ENCODE assay signal across 21 cellular contexts in the genomic region with DNA sequence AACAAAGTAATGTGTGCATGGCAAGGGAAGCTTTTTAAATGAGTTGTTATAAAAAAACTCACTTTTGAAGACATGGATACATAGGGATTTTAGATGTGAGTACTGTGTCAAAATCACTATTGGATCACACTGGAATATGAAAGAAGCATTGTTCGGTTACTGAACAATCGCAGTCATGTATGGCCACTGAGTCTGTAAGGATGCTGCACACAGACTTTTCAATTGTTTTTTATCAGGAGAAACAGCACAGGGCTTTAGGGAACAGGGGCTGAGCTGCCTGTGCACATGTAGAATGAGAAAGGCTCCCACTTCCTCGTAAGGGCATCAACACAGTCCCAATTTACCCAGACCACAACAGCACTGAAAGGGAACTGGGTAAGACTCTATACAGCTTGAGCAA.
DNase-seq lines count a peak whose midpoint lies in the region; ATAC-seq lines count a peak whose summit lies in the region.
"Had no signal": no experiment of that assay in that cellular context is flagged by ENCODE, and none has a peak within 500 bp of the region (broad histone marks: within the 10 kb centered on the region; RNA-seq: fewer than 3 reads in every experiment).

No MANE protein-coding gene starts in this region.

- ATAC-seq in HG02610 (IDR thresholded peaks at IDR 0.05; ENCODE audit: unreplicated experiment) (no peak), HG03108 (IDR thresholded peaks at IDR 0.05; ENCODE audit: unreplicated experiment) (no peak), Right ventricle myocardium inferior (no peak)

- H3K27ac ChIP-seq in angular gyrus (ENCODE audit: low read depth, low read length), result peak overlapping the region; percentile 83
- H3K27ac ChIP-seq: BLaER1, GM23248, Peyer's patch, SJCRH30 had no signal

- peak in 22 of 42 donors; percentile 8 to 65 (median 24) for DNase-seq in head of caudate nucleus
- DNase-seq in occipital lobe (lab: John Stamatoyannopoulos, UW), result peak; percentile 1
- DNase-seq in activated gamma-delta T cell (lab: John Stamatoyannopoulos, UW), result no peak
- no peak for DNase-seq in Right ventricle myocardium inferior (ENCODE audit: missing footprints)
- DNase-seq: CD4-positive, alpha-beta memory T cell; DND-41; GM23248; KG1; NCI-H1105; NCI-H146; NCI-H2029; NCI-H226; NCI-H510A treated with DMSO at 0.1 percent for 48 hours; NCI-H774; NK-92 treated with Interleukin-12 subunit alpha and Interleukin-12 subunit beta, amount 100 ng/mL, for 24 hours; Peyer's patch; SJCRH30 had no signal

- intact Hi-C loops in head of caudate nucleus (cut with DNase I), result no loop called here
- intact Hi-C loops in Right ventricle myocardium inferior (cut with DNase I), result no loop called here

Comparison
In these comparisons a context has a peak if more than half of its experiments do, and no peak if none do; other contexts are left out.
1. DNase-seq: peak in head of caudate nucleus (22 of 42) and occipital lobe (single experiment); none in activated gamma-delta T cell (single experiment) and Right ventricle myocardium inferior (single experiment).